Comparison of ENCODE assay signal across 14 cellular contexts in genomic region chr5:40569549-40570270, GRCh38.
A peak's percentile ranks its signal among the peaks of the same experiment; 100 is the strongest.
DNase-seq lines count a peak whose midpoint lies in the region; ATAC-seq and TF ChIP-seq lines count a peak whose summit lies in the region.
"Had no signal": no experiment of that assay in that cellular context is flagged by ENCODE, and none has a peak within 500 bp of the region (broad histone marks: within the 10 kb centered on the region; RNA-seq: fewer than 3 reads in every experiment).

No MANE protein-coding gene starts in this region.

- H3K27me3 ChIP-seq in IMR-90 (ENCODE audit: control insufficient read depth, insufficient read depth, low read length) = no peaks in the 10 kb centered on the region
- H3K27me3 ChIP-seq in esophagus squamous epithelium = no peaks in the 10 kb centered on the region
- H3K27me3 ChIP-seq: Peyer's patch had no signal

- dilution Hi-C loops in IMR-90 (cut with HindIII; ENCODE audit: low sequenced_read_pairs, unreplicated experiment) = no loop called here

- no peaks in the 10 kb centered on the region for H4K20me1 ChIP-seq in IMR-90 (ENCODE audit: insufficient read depth, low read length)

- H3K4me2 ChIP-seq in IMR-90 (ENCODE audit: low read depth, low read length) = peak overlapping the region; percentile 6; the same call in 1 of the 2 replicates
- H3K4me2 ChIP-seq: GM23338 had no signal

- DNase-seq in AG10803 (ENCODE audit: low read depth) (peak; percentile 28), IMR-90 (peak; percentile 26), fibroblast of the aortic adventitia (ENCODE audit: low read depth) (peak; percentile 49), ACHN (no peak), WTC11 (ENCODE audit: low spot score) (no peak), esophagus squamous epithelium (lab: John Stamatoyannopoulos, UW) (no peak)
- no peak for DNase-seq in stimulated activated CD4-positive, alpha-beta T cell treated with anti-CD3 and anti-CD28 coated beads, Interleukin-2, amount 100 ng/mL, for 48 hours
- DNase-seq: activated CD4-positive, CD25-positive, alpha-beta regulatory T cell; CD4-positive, alpha-beta memory T cell; NCI-H2029 treated with DMSO at 0.1 percent for 48 hours; Peyer's patch had no signal

- no peak overlapping the region for H2AFZ ChIP-seq in IMR-90 (replicated peaks; ENCODE audit: low read length, poor library complexity)
- H2AFZ ChIP-seq: GM23338 had no signal

- H3K27ac ChIP-seq in IMR-90 (ENCODE audit: insufficient read depth, low read length) (no peak overlapping the region), esophagus squamous epithelium (peak overlapping the region in 1 of 4 donors; percentile 29)
- H3K27ac ChIP-seq: HL-60 had no signal

- ATAC-seq in GM19468 (IDR thresholded peaks at IDR 0.05; ENCODE audit: extremely low read depth, unreplicated experiment) (peak; percentile 40), IMR-90 (ENCODE audit: low read depth) (peak; percentile 24; the same call in 1 of the 2 replicates), WTC11 (no peak)
- ATAC-seq: GM23338 had no signal

- no peaks in the 10 kb centered on the region for H3K36me3 Mint-ChIP-seq in WTC11
- H3K36me3 Mint-ChIP-seq: CD4-positive, alpha-beta memory T cell had no signal

- H3K56ac ChIP-seq in IMR-90 (ENCODE audit: extremely low read depth, insufficient read depth, low read length) = no peak overlapping the region; the same call in 1 of the 2 replicates

- H2BK20ac ChIP-seq in IMR-90 (ENCODE audit: low read depth, low read length) = peak overlapping the region; percentile 33; the same call in 1 of the 2 replicates

- H3K14ac ChIP-seq in IMR-90 (replicated peaks; ENCODE audit: low read depth, low read length) = no peak overlapping the region

- no peak overlapping the region for H3K9ac ChIP-seq in IMR-90 (ENCODE audit: low read depth, low read length)

- BruUV-seq in IMR-90 (replicated peaks; lab: Mats Ljungman, UMichigan) = no TSS peak

- H3K9me1 ChIP-seq in IMR-90 (ENCODE audit: insufficient read depth, low read length) = peaks cover 6% of the 10 kb centered on the region; the same call in 1 of the 2 replicates

- TF ChIP-seq POLR2A in IMR-90 (IDR thresholded peaks at IDR 0.05; ENCODE audit: low read depth, low read length) = no peak
- TF ChIP-seq POLR2A in esophagus squamous epithelium (IDR thresholded peaks at IDR 0.05) = no peak

- in situ Hi-C loops in IMR-90 (cut with MboI; ENCODE audit: low sequenced_read_pairs) (no loop called here), ACHN (cut with HindIII; ENCODE audit: low pct_ligation_motif_present, low pct_unique_long_range_greater_than_20kb, low sequenced_read_pairs) (no loop called here)

- no peak overlapping the region for H2AK9ac ChIP-seq in IMR-90 (replicated peaks; ENCODE audit: low read depth, low read length, poor library complexity)

- H2BK120ac ChIP-seq in IMR-90 (ENCODE audit: low read depth, low read length) = peak overlapping the region; percentile 47; the same call in 1 of the 2 replicates

- H3K9me3 Mint-ChIP-seq in WTC11 = no peaks in the 10 kb centered on the region
- H3K9me3 Mint-ChIP-seq: GM23338 had no signal

- peak overlapping the region; percentile 90; the same call in 1 of the 2 replicates for H2AK5ac ChIP-seq in IMR-90 (ENCODE audit: low read depth, low read length)

- peak overlapping the region; percentile 16; the same call in 1 of the 2 replicates for H4K5ac ChIP-seq in IMR-90 (ENCODE audit: low read depth, low read length)

- peak overlapping the region; percentile 65 for H2BK5ac ChIP-seq in IMR-90 (ENCODE audit: low read depth, low read length, poor library complexity, severe bottlenecking)

- POLR2A ChIA-PET in IMR-90 (lab: Charles Lee; ENCODE audit: unreplicated experiment) (no interaction called here), WTC11 (lab: Charles Lee) (no interaction called here)

- H3K27me3 Mint-ChIP-seq in WTC11 (ENCODE audit: low read depth) = no peaks in the 10 kb centered on the region; the same call in 1 of the 2 replicates
- H3K27me3 Mint-ChIP-seq: CD4-positive, alpha-beta memory T cell had no signal

- peak overlapping the region; percentile 98 for H3K18ac ChIP-seq in IMR-90 (ENCODE audit: low read depth, low read length)

- H3K4me1 ChIP-seq in IMR-90 (ENCODE audit: control insufficient read depth, insufficient read depth, low read length) (peaks cover 8% of the 10 kb centered on the region), esophagus squamous epithelium (no peaks in the 10 kb centered on the region)

- no CpG with 5 or more reads among the region's 3 CpGs for WGBS in IMR-90 (ENCODE audit: extremely low coverage in 2 of 2, insufficient read length in 1 of 2), 2 experiments
- WGBS in esophagus squamous epithelium, 2 donors = 36 to 45% methylated on average over 3 of the region's 3 CpGs

- H3K27ac Mint-ChIP-seq in WTC11 = no peak overlapping the region
- H3K27ac Mint-ChIP-seq: GM23338 had no signal

- H3K79me1 ChIP-seq in IMR-90 (ENCODE audit: low read depth in 1 of 2, low read length in 2 of 2) = no peaks in the 10 kb centered on the region

- H3K4ac ChIP-seq in IMR-90 (ENCODE audit: low read depth, low read length) = peak overlapping the region; percentile 69; the same call in 1 of the 2 replicates

- H3K9me3 ChIP-seq in IMR-90 (ENCODE audit: control insufficient read depth, insufficient read depth, low read length) = no peaks in the 10 kb centered on the region
- no peaks in the 10 kb centered on the region for H3K9me3 ChIP-seq in esophagus squamous epithelium
- H3K9me3 ChIP-seq: Peyer's patch had no signal

- no peak for TF ChIP-seq RAD21 in IMR-90 (IDR thresholded peaks at IDR 0.05; ENCODE audit: low read length)

- H4K91ac ChIP-seq in IMR-90 (ENCODE audit: insufficient read depth, low read depth, low read length) = 0 out of 2 replicates have a peak overlapping the region, but pooled peaks have one; percentile 3

- no peaks in the 10 kb centered on the region for H3K36me3 ChIP-seq in IMR-90 (ENCODE audit: control insufficient read depth, insufficient read depth, low read length)
- H3K36me3 ChIP-seq in esophagus squamous epithelium = no peaks in the 10 kb centered on the region
- H3K36me3 ChIP-seq: Peyer's patch had no signal

- TF ChIP-seq CTCF in AG10803 (conservative IDR thresholded peaks at IDR 0.05; ENCODE audit: low read length) (no peak), IMR-90 (conservative IDR thresholded peaks at IDR 0.05; ENCODE audit: low read depth, low read length) (no peak), fibroblast of the aortic adventitia (IDR thresholded peaks at IDR 0.05; ENCODE audit: insufficient read depth, low read length) (no peak), WTC11 (IDR thresholded peaks at IDR 0.05) (no peak), esophagus squamous epithelium (IDR thresholded peaks at IDR 0.05) (no peak)

- H3K23ac ChIP-seq in IMR-90 (ENCODE audit: low read depth, low read length) = no peak overlapping the region

- H3K4me3 ChIP-seq in AG10803 (ENCODE audit: low read length) = no peak overlapping the region
- no peak overlapping the region for H3K4me3 ChIP-seq in IMR-90 (ENCODE audit: insufficient read depth, low read depth, low read length)
- H3K4me3 ChIP-seq in fibroblast of the aortic adventitia (ENCODE audit: low read depth, low read length) = no peak overlapping the region
- H3K4me3 ChIP-seq in esophagus squamous epithelium = no peak overlapping the region
- H3K4me3 ChIP-seq: GM23338, Peyer's patch had no signal

- intact Hi-C loops in IMR-90 (cut with micrococcal nuclease) (loop anchor here (5.0 kb wide), 2 partner anchors 108 to 182 kb away; partner anchors contain the start of gene PTGER4), esophagus squamous epithelium (cut with DNase I) (no loop called here)

- no peak overlapping the region for H3K4me3 Mint-ChIP-seq in WTC11
- H3K4me3 Mint-ChIP-seq: CD4-positive, alpha-beta memory T cell; GM23338 had no signal

- CTCF ChIA-PET in IMR-90 (lab: Yijun Ruan, JAX) = no interaction called here
- CTCF ChIA-PET in WTC11 (lab: Charles Lee) = no interaction called here

- H4K8ac ChIP-seq in IMR-90 (ENCODE audit: low read depth in 2 of 2, low read length in 2 of 2) = peak overlapping the region; percentile 10 to 27; a peak in 3 of 4 replicates

- H3K4me1 Mint-ChIP-seq in WTC11 = no peaks in the 10 kb centered on the region
- H3K4me1 Mint-ChIP-seq: GM23338 had no signal

- H2BK15ac ChIP-seq in IMR-90 (ENCODE audit: low read depth, low read length) = peak overlapping the region; percentile 30; the same call in 2 of the 3 replicates

TF ChIP-seq in IMR-90, 13 proteins besides CTCF, POLR2A, EP300 and RAD21 (continues in another document):
- no peak for TF ChIP-seq CHD1 (IDR thresholded peaks at IDR 0.05; ENCODE audit: low read depth, low read length)
- no peak for TF ChIP-seq USF2 (IDR thresholded peaks at IDR 0.05; ENCODE audit: low read depth, low read length)
- TF ChIP-seq SMC3 (IDR thresholded peaks at IDR 0.05; ENCODE audit: low read depth, low read length) = no peak
- TF ChIP-seq RCOR1 (IDR thresholded peaks at IDR 0.05; ENCODE audit: insufficient replicate concordance, low read length) = no peak
- TF ChIP-seq MAFK (IDR thresholded peaks at IDR 0.05; ENCODE audit: low read depth, low read length) = no peak
- no peak for TF ChIP-seq NFE2L2 (IDR thresholded peaks at IDR 0.05; ENCODE audit: low read depth, low read length)
- TF ChIP-seq MAZ (IDR thresholded peaks at IDR 0.05; ENCODE audit: borderline replicate concordance, low read depth, low read length) = no peak

TF ChIP-seq in WTC11, 78 proteins besides CTCF, POLR2A, EP300 and RAD21 (continues in another document):
- no peak for TF ChIP-seq ATF6 (CRISPR knock-in tag; IDR thresholded peaks at IDR 0.05)
- TF ChIP-seq JUN (CRISPR knock-in tag; IDR thresholded peaks at IDR 0.05) = no peak
- TF ChIP-seq ZNF219 (CRISPR knock-in tag; IDR thresholded peaks at IDR 0.05; ENCODE audit: borderline replicate concordance) = no peak

Comparison
In these comparisons a context has a peak if more than half of its experiments do, and no peak if none do; other contexts are left out.
1. DNase-seq: peak in AG10803 (single experiment), IMR-90 (single experiment) and fibroblast of the aortic adventitia (single experiment); none in ACHN (single experiment), WTC11 (single experiment), esophagus squamous epithelium (single experiment) and stimulated activated CD4-positive, alpha-beta T cell treated with anti-CD3 and anti-CD28 coated beads, Interleukin-2, amount 100 ng/mL, for 48 hours (0 of 2).